ENCODE assay signal across 8 cellular contexts in genomic region chr9:91949293-91949945, GRCh38. TPM values are rescaled to one million over a fixed set of nuclear protein-coding genes. Genes with fewer than 3 reads are reported as not detected.
DNase-seq lines count a peak whose midpoint lies in the region; ATAC-seq, FAIRE-seq and TF ChIP-seq lines count a peak whose summit lies in the region.

No MANE protein-coding gene starts in this region.

- FAIRE-seq in pancreas (lab: Jason Lieb, UNC), result no peak

- TF ChIP-seq CTCF in fibroblast of pulmonary artery (IDR thresholded peaks at IDR 0.05; ENCODE audit: low read length, missing control alignments) (no peak), pancreas (IDR thresholded peaks at IDR 0.05) (no peak)

- no peaks in the 10 kb centered on the region for H3K36me3 ChIP-seq in pancreas

- peaks cover 0 to 10% (median 3%) of the 10 kb centered on the region in 4 donors for H3K27me3 ChIP-seq in pancreas

- H3K4me3 ChIP-seq in fibroblast of pulmonary artery (replicated peaks; ENCODE audit: low read depth, low read length) (peak overlapping the region; percentile 78), pancreas (peak overlapping the region; percentile 21 to 48 (median 31))

- WGBS in pancreas, 2 donors, result 3 to 4% methylated on average over 64 to 72 of the region's 72 CpGs

- H3K4me1 ChIP-seq in pancreas, result peaks cover 0 to 16% (median 3%) of the 10 kb centered on the region in 3 donors

- peak in 2 of 4 donors; percentile 10 to 21 for ATAC-seq in pancreas

- no peaks in the 10 kb centered on the region for H3K9me3 ChIP-seq in pancreas

- peak; percentile 65 for DNase-seq in DMS53 (lab: John Stamatoyannopoulos, UW)
- DNase-seq in NCI-H345 (lab: John Stamatoyannopoulos, UW), result peak; percentile 31
- DNase-seq in fibroblast of pulmonary artery (ENCODE audit: low read depth), result peak; percentile 27
- peak in 3 of 6 donors; percentile 29 to 73 (median 62) for DNase-seq in pancreas
- no peak for DNase-seq in NCI-H1436 treated with DMSO at 0.1 percent for 48 hours (lab: John Stamatoyannopoulos, UW)
- DNase-seq in activated gamma-delta T cell treated with Interleukin-2 at 50 U/mL for 16 hours, result no peak
- DNase-seq in NCI-H1694 (lab: John Stamatoyannopoulos, UW), result no peak
- DNase-seq in pons (ENCODE audit: low spot score), result no peak

- H3K27ac ChIP-seq in pancreas, result peak overlapping the region in 2 of 4 donors; percentile 4 to 21

- intact Hi-C loops in pancreas (cut with DNase I), result no loop called here

RNA-seq across cellular contexts. Expression of gene ROR2, which starts 0.6 kb away (rescaled TPM):
- total RNA-seq in pancreas, result 1 to 10 TPM in 4 of 6 donors, under 1 TPM in 2; 0.67 to 6.3 (median 1.3) TPM
- 1 to 10 TPM in 1 of 2 donors, under 1 TPM in 1; 0.91 to 1.2 TPM for polyA plus RNA-seq in pancreas

Comparison
In these comparisons a context has a peak if more than half of its experiments do, and no peak if none do; other contexts are left out.
1. DNase-seq: peak in DMS53 (single experiment), NCI-H345 (single experiment) and fibroblast of pulmonary artery (single experiment); none in NCI-H1436 treated with DMSO at 0.1 percent for 48 hours (single experiment), activated gamma-delta T cell treated with Interleukin-2 at 50 U/mL for 16 hours (single experiment), NCI-H1694 (single experiment) and pons (single experiment).